Comparison of ENCODE assay signal across 1 cellular context in genomic region chr20:41701596-41702350, GRCh38.
TF ChIP-seq lines count a peak whose summit lies in the region.

No MANE protein-coding gene starts in this region.

TF ChIP-seq in WTC11, 78 proteins besides CTCF, POLR2A, EP300 and RAD21:
- TF ChIP-seq ERG (CRISPR knock-in tag; IDR thresholded peaks at IDR 0.05) (no peak), ZNF232 (CRISPR knock-in tag; IDR thresholded peaks at IDR 0.05) (no peak), NR1H2 (CRISPR knock-in tag; IDR thresholded peaks at IDR 0.05) (no peak), USF1 (CRISPR knock-in tag; IDR thresholded peaks at IDR 0.05) (no peak), STAT6 (CRISPR knock-in tag; conservative IDR thresholded peaks at IDR 0.05; ENCODE audit: low read depth) (no peak), ZNF219 (CRISPR knock-in tag; IDR thresholded peaks at IDR 0.05; ENCODE audit: borderline replicate concordance) (no peak), PREB (CRISPR knock-in tag; IDR thresholded peaks at IDR 0.05; ENCODE audit: borderline replicate concordance) (no peak), FOXP4 (CRISPR knock-in tag; IDR thresholded peaks at IDR 0.05) (no peak), SMAD4 (CRISPR knock-in tag; IDR thresholded peaks at IDR 0.05) (no peak), ZNF416 (CRISPR knock-in tag; IDR thresholded peaks at IDR 0.05) (no peak)
